ENCODE assay signal across 1 cellular context in the genomic region with DNA sequence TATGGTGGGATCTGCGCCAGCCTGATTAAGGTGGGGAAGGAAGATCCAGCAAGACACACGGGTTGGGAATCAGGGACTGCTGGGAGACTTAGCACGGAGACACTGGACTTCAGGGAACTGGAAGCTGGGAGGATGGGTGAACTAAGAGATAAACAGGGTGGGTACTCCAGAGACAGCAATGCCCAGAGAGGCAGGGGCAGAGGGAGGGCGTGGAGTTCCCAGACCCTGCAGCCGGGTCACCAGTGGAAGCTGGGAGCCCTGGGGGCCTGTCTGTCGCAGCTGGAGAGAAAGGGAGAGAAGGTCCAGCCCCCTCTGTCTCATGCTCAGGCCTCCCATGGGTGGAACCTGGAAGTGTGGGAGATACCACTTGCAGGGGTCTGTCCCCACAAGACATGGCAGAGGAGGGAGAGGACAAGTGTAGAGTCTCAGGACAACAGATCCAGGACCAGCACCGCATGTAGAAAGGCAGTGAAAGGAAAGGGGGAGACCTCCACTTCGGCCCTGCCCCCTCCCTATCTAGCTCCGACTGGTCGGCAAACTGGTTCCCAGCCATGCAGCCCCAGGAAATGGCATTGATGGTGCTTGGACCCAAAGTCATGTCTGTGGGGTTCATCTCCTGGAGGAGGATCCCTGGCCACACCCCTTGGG.
TF ChIP-seq lines count a peak whose summit lies in the region.

No MANE protein-coding gene starts in this region.

TF ChIP-seq in K562, 482 proteins besides CTCF, POLR2A, EP300 and RAD21:
- TF ChIP-seq, protein P1, sequence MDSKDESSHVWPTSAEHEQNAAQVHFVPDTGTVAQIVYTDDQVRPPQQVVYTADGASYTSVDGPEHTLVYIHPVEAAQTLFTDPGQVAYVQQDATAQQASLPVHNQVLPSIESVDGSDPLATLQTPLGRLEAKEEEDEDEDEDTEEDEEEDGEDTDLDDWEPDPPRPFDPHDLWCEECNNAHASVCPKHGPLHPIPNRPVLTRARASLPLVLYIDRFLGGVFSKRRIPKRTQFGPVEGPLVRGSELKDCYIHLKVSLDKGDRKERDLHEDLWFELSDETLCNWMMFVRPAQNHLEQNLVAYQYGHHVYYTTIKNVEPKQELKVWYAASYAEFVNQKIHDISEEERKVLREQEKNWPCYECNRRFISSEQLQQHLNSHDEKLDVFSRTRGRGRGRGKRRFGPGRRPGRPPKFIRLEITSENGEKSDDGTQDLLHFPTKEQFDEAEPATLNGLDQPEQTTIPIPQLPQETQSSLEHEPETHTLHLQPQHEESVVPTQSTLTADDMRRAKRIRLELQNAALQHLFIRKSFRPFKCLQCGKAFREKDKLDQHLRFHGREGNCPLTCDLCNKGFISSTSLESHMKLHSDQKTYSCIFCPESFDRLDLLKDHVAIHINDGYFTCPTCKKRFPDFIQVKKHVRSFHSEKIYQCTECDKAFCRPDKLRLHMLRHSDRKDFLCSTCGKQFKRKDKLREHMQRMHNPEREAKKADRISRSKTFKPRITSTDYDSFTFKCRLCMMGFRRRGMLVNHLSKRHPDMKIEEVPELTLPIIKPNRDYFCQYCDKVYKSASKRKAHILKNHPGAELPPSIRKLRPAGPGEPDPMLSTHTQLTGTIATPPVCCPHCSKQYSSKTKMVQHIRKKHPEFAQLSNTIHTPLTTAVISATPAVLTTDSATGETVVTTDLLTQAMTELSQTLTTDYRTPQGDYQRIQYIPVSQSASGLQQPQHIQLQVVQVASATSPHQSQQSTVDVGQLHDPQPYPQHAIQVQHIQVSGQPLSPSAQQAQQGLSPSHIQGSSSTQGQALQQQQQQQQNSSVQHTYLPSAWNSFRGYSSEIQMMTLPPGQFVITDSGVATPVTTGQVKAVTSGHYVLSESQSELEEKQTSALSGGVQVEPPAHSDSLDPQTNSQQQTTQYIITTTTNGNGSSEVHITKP (IDR thresholded peaks at IDR 0.05; ENCODE audit: partially characterized antibody): peak; percentile 89
- TF ChIP-seq, protein P2, sequence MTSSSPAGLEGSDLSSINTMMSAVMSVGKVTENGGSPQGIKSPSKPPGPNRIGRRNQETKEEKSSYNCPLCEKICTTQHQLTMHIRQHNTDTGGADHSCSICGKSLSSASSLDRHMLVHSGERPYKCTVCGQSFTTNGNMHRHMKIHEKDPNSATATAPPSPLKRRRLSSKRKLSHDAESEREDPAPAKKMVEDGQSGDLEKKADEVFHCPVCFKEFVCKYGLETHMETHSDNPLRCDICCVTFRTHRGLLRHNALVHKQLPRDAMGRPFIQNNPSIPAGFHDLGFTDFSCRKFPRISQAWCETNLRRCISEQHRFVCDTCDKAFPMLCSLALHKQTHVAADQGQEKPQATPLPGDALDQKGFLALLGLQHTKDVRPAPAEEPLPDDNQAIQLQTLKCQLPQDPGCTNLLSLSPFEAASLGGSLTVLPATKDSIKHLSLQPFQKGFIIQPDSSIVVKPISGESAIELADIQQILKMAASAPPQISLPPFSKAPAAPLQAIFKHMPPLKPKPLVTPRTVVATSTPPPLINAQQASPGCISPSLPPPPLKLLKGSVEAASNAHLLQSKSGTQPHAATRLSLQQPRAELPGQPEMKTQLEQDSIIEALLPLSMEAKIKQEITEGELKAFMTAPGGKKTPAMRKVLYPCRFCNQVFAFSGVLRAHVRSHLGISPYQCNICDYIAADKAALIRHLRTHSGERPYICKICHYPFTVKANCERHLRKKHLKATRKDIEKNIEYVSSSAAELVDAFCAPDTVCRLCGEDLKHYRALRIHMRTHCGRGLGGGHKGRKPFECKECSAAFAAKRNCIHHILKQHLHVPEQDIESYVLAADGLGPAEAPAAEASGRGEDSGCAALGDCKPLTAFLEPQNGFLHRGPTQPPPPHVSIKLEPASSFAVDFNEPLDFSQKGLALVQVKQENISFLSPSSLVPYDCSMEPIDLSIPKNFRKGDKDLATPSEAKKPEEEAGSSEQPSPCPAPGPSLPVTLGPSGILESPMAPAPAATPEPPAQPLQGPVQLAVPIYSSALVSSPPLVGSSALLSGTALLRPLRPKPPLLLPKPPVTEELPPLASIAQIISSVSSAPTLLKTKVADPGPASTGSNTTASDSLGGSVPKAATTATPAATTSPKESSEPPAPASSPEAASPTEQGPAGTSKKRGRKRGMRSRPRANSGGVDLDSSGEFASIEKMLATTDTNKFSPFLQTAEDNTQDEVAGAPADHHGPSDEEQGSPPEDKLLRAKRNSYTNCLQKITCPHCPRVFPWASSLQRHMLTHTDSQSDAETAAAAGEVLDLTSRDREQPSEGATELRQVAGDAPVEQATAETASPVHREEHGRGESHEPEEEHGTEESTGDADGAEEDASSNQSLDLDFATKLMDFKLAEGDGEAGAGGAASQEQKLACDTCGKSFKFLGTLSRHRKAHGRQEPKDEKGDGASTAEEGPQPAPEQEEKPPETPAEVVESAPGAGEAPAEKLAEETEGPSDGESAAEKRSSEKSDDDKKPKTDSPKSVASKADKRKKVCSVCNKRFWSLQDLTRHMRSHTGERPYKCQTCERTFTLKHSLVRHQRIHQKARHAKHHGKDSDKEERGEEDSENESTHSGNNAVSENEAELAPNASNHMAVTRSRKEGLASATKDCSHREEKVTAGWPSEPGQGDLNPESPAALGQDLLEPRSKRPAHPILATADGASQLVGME (CRISPR knock-in tag; IDR thresholded peaks at IDR 0.05): no peak
- TF ChIP-seq TFAM (CRISPR knock-in tag; conservative IDR thresholded peaks at IDR 0.05) (no peak), CBFB (CRISPR knock-in tag; IDR thresholded peaks at IDR 0.05) (0 out of 2 replicates have a peak, but pooled peaks have one; percentile 16), ZNF174 (CRISPR knock-in tag; IDR thresholded peaks at IDR 0.05) (no peak), FOXA3 (CRISPR knock-in tag; conservative IDR thresholded peaks at IDR 0.05 in 1 of 2, IDR thresholded peaks at IDR 0.05 in 1 of 2) (no peak), KAT8 (IDR thresholded peaks at IDR 0.05; ENCODE audit: low read depth) (no peak), PRPF4 (IDR thresholded peaks at IDR 0.05; ENCODE audit: insufficient read depth, low read depth, low read length, poor library complexity, severe bottlenecking) (no peak)
- TF ChIP-seq, protein P3, sequence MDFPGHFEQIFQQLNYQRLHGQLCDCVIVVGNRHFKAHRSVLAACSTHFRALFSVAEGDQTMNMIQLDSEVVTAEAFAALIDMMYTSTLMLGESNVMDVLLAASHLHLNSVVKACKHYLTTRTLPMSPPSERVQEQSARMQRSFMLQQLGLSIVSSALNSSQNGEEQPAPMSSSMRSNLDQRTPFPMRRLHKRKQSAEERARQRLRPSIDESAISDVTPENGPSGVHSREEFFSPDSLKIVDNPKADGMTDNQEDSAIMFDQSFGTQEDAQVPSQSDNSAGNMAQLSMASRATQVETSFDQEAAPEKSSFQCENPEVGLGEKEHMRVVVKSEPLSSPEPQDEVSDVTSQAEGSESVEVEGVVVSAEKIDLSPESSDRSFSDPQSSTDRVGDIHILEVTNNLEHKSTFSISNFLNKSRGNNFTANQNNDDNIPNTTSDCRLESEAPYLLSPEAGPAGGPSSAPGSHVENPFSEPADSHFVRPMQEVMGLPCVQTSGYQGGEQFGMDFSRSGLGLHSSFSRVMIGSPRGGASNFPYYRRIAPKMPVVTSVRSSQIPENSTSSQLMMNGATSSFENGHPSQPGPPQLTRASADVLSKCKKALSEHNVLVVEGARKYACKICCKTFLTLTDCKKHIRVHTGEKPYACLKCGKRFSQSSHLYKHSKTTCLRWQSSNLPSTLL (IDR thresholded peaks at IDR 0.05): no peak
